ENCODE assay signal across 8 cellular contexts in genomic region chr2:97697252-97698235, GRCh38. TPM values are rescaled to one million over a fixed set of nuclear protein-coding genes. Genes with fewer than 3 reads are reported as not detected.
A peak's percentile ranks its signal among the peaks of the same experiment; 100 is the strongest.
DNase-seq lines count a peak whose midpoint lies in the region; ATAC-seq and TF ChIP-seq lines count a peak whose summit lies in the region.

No MANE protein-coding gene starts in this region.

- no peaks in the 10 kb centered on the region for H3K9me3 ChIP-seq in CD4-positive, alpha-beta memory T cell (ENCODE audit: control insufficient read depth in 1 of 2, low read length in 2 of 2)
- H3K9me3 ChIP-seq in GM23248 (ENCODE audit: low read depth) (no peaks in the 10 kb centered on the region), suprapubic skin (no peaks in the 10 kb centered on the region)

- no peaks in the 10 kb centered on the region for H3K27me3 ChIP-seq in CD4-positive, alpha-beta memory T cell (ENCODE audit: insufficient read depth, low read length)
- H3K27me3 ChIP-seq in GM23248 (replicated peaks; ENCODE audit: insufficient read depth) (no peaks in the 10 kb centered on the region), suprapubic skin (no peaks in the 10 kb centered on the region)

- DNase-seq in CD4-positive, alpha-beta memory T cell: peak; percentile 84 to 88 (median 87)
- DNase-seq in GM23248 (peak; percentile 81), NCI-H1105 (lab: John Stamatoyannopoulos, UW) (peak; percentile 75), SK-N-DZ (ENCODE audit: low spot score) (peak; percentile 77), foreskin melanocyte (peak; percentile 62), omental fat pad (ENCODE audit: low spot score) (peak; percentile 95), suprapubic skin (ENCODE audit: low spot score in 2 of 2) (peak; percentile 94)
- peak; percentile 92 for DNase-seq in activated gamma-delta T cell treated with anti-CD3 and anti-CD28 coated beads, Interleukin-2, amount 50 U/mL, for 16 hours (ENCODE audit: low read depth)

- H3K4me1 Mint-ChIP-seq in CD4-positive, alpha-beta memory T cell: peaks cover 4 to 8% (median 6%) of the 10 kb centered on the region in 4 donors

- peak overlapping the region in 5 of 7 donors; percentile 37 to 88 (median 70) for H3K27ac Mint-ChIP-seq in CD4-positive, alpha-beta memory T cell

- CTCF ChIA-PET in CD4-positive, alpha-beta memory T cell (lab: Charles Lee; ENCODE audit: partially characterized antibody): interaction anchor here (0.7 to 9.1 kb wide), 18 partner anchors 8 to 1126 kb away, joined by 3 to 166 read pairs (median 8); partner anchors contain the start of genes ACTR1B, ANKRD36B, COX5B and ZAP70

- WGBS in GM23248 (ENCODE audit: low coverage in 1 of 2, low lambda C conversion rate in 2 of 2, missing lambda C conversion rate in 2 of 2), 2 experiments: 22% methylated on average over 14 of the region's 14 CpGs
- WGBS in suprapubic skin: 30% methylated on average over 14 of the region's 14 CpGs

- H3K79me2 ChIP-seq in GM23248 (ENCODE audit: insufficient read depth): no peaks in the 10 kb centered on the region

- H3K9me3 Mint-ChIP-seq in CD4-positive, alpha-beta memory T cell: peaks cover 0 to 2% (median 0%) of the 10 kb centered on the region in 8 donors

- peak; percentile 90 for ATAC-seq in omental fat pad (ENCODE audit: low FRiP score)

- peak overlapping the region; percentile 46 for H3K9ac ChIP-seq in GM23248

- H3K27me3 Mint-ChIP-seq in CD4-positive, alpha-beta memory T cell: no peaks in the 10 kb centered on the region

- H3K4me3 ChIP-seq in CD4-positive, alpha-beta memory T cell (ENCODE audit: low read length in 2 of 2): no peak overlapping the region
- H3K4me3 ChIP-seq in GM23248: peak overlapping the region; percentile 47
- no peak overlapping the region for H3K4me3 ChIP-seq in suprapubic skin

- POLR2A ChIA-PET in CD4-positive, alpha-beta memory T cell (lab: Charles Lee; ENCODE audit: partially characterized antibody): interaction anchor here (1.5 to 4.5 kb wide), 5 partner anchors 15 to 107 kb away, joined by 4 to 61 read pairs (median 19); partner anchors contain the start of genes ACTR1B, ANKRD36B, COX5B and ZAP70

- H3F3A ChIP-seq in GM23248 (ENCODE audit: insufficient read depth): no peaks in the 10 kb centered on the region

- H4K20me1 ChIP-seq in GM23248 (ENCODE audit: insufficient read depth): no peaks in the 10 kb centered on the region

- H3K4me1 ChIP-seq in CD4-positive, alpha-beta memory T cell (ENCODE audit: insufficient read depth, low read length): no peaks in the 10 kb centered on the region
- no peaks in the 10 kb centered on the region for H3K4me1 ChIP-seq in GM23248 (ENCODE audit: insufficient read depth)
- H3K4me1 ChIP-seq in suprapubic skin: peaks cover 5% of the 10 kb centered on the region

- TF ChIP-seq POLR2A in suprapubic skin (IDR thresholded peaks at IDR 0.05): no peak

- peak overlapping the region; percentile 60 for H3K4me2 ChIP-seq in GM23248 (ENCODE audit: unreplicated experiment)

- H3K36me3 ChIP-seq in CD4-positive, alpha-beta memory T cell (ENCODE audit: insufficient read depth, low read length): no peaks in the 10 kb centered on the region
- H3K36me3 ChIP-seq in GM23248 (ENCODE audit: low read depth) (no peaks in the 10 kb centered on the region), suprapubic skin (no peaks in the 10 kb centered on the region)

- peak overlapping the region in 3 of 8 donors; percentile 4 to 61 (median 23) for H3K4me3 Mint-ChIP-seq in CD4-positive, alpha-beta memory T cell

- in situ Hi-C loops in GM23248 (cut with MboI): loop anchor here (10.0 kb wide), 1 partner anchor 103 kb away; no protein-coding TSS in a partner anchor

- peak overlapping the region; percentile 57 for H2AFZ ChIP-seq in GM23248

- TF ChIP-seq CTCF in omental fat pad (IDR thresholded peaks at IDR 0.05) (peak in 2 of 3 donors; percentile 91 to 98), suprapubic skin (IDR thresholded peaks at IDR 0.05) (peak; percentile 85 to 97)

- no peaks in the 10 kb centered on the region for H3K9me2 ChIP-seq in GM23248 (ENCODE audit: insufficient read depth)

- H3K36me3 Mint-ChIP-seq in CD4-positive, alpha-beta memory T cell: no peaks in the 10 kb centered on the region

- TF ChIP-seq EP300 in suprapubic skin (IDR thresholded peaks at IDR 0.05): no peak

- H3K27ac ChIP-seq in CD4-positive, alpha-beta memory T cell (ENCODE audit: low read depth, low read length): no peak overlapping the region
- no peak overlapping the region for H3K27ac ChIP-seq in GM23248
- no peak overlapping the region for H3K27ac ChIP-seq in suprapubic skin

- intact Hi-C loops in CD4-positive, alpha-beta memory T cell (cut with micrococcal nuclease): loop anchor here (1.0 kb wide), 1 partner anchor 33 kb away; the partner anchor contains the start of gene ACTR1B

RNA-seq across cellular contexts. Expression of gene ZAP70, which starts 15.8 kb away (rescaled TPM):
- total RNA-seq in CD4-positive, alpha-beta memory T cell: 100 to 1,000 TPM; 404 to 419 TPM
- 100 to 1,000 TPM; 140 to 149 TPM for polyA plus RNA-seq in CD4-positive, alpha-beta memory T cell
- total RNA-seq in GM23248 (2014; rRNA removed; shearing (Covaris generic)): not detected in 2 replicates
- not detected in 2 replicates for polyA plus RNA-seq in GM23248 (2016; fragmentation: Nextera tagmentation; extraction: Ambion mirVana)
- polyA plus RNA-seq in SK-N-DZ (2014; cell fraction: cytosol; rRNA removed): 3.5 and 7.8 TPM in 2 replicates
- 30.0 and 44.7 TPM in 2 replicates for polyA plus RNA-seq in SK-N-DZ (2014; cell fraction: nucleus; rRNA removed)
- total RNA-seq in omental fat pad: 1 to 10 TPM; 4.1 to 9.6 (median 6.5) TPM
- 1 to 10 TPM; 1.1 to 5.5 (median 2.2) TPM for total RNA-seq in suprapubic skin

RNA-seq across cellular contexts. Expression of gene C2orf92, which starts 28.0 kb away (rescaled TPM):
- total RNA-seq in CD4-positive, alpha-beta memory T cell: 10 to 100 TPM; 13.0 to 13.3 TPM
- polyA plus RNA-seq in CD4-positive, alpha-beta memory T cell: not detected
- total RNA-seq in GM23248 (2014; rRNA removed; shearing (Covaris generic)): 1.2 and 3.4 TPM in 2 replicates
- 1.1 and 1.3 TPM in 2 replicates for polyA plus RNA-seq in GM23248 (2016; fragmentation: Nextera tagmentation; extraction: Ambion mirVana)
- polyA plus RNA-seq in SK-N-DZ (2014; cell fraction: cytosol; rRNA removed): 1.0 and 1.6 TPM in 2 replicates
- polyA plus RNA-seq in SK-N-DZ (2014; cell fraction: nucleus; rRNA removed): 4.5 and 15.1 TPM in 2 replicates
- 10 to 100 TPM in 2 of 4 donors, 1 to 10 TPM in 2; 4.8 to 17.8 (median 10.4) TPM for total RNA-seq in omental fat pad
- 10 to 100 TPM in 3 of 4 donors, 1 to 10 TPM in 1; 4.5 to 45.7 (median 14.7) TPM for total RNA-seq in suprapubic skin

RNA-seq across cellular contexts. Expression of gene ACTR1B, which starts 33.7 kb away (rescaled TPM):
- total RNA-seq in CD4-positive, alpha-beta memory T cell: 10 to 100 TPM; 96.1 to 97.6 TPM
- polyA plus RNA-seq in CD4-positive, alpha-beta memory T cell: 10 to 100 TPM; 12.0 to 15.5 TPM
- 63.6 and 65.8 TPM in 2 replicates for total RNA-seq in GM23248 (2014; rRNA removed; shearing (Covaris generic))
- polyA plus RNA-seq in GM23248 (2016; fragmentation: Nextera tagmentation; extraction: Ambion mirVana): 53.4 and 55.9 TPM in 2 replicates
- polyA plus RNA-seq in SK-N-DZ (2014; cell fraction: cytosol; rRNA removed): 80.4 and 85.8 TPM in 2 replicates
- 228 and 251 TPM in 2 replicates for polyA plus RNA-seq in SK-N-DZ (2014; cell fraction: nucleus; rRNA removed)
- 10 to 100 TPM; 33.2 to 96.3 (median 54.1) TPM for total RNA-seq in omental fat pad
- total RNA-seq in suprapubic skin: 10 to 100 TPM; 54.9 to 89.1 (median 74.4) TPM

RNA-seq across cellular contexts. Expression of gene COX5B, which starts 51.7 kb away (rescaled TPM):
- 100 to 1,000 TPM; 118 to 120 TPM for total RNA-seq in CD4-positive, alpha-beta memory T cell
- 100 to 1,000 TPM; 339 to 387 TPM for polyA plus RNA-seq in CD4-positive, alpha-beta memory T cell
- total RNA-seq in GM23248 (2014; rRNA removed; shearing (Covaris generic)): 175 and 211 TPM in 2 replicates
- 315 and 327 TPM in 2 replicates for polyA plus RNA-seq in GM23248 (2016; fragmentation: Nextera tagmentation; extraction: Ambion mirVana)
- polyA plus RNA-seq in SK-N-DZ (2014; cell fraction: cytosol; rRNA removed): 409 and 432 TPM in 2 replicates
- 302 and 505 TPM in 2 replicates for polyA plus RNA-seq in SK-N-DZ (2014; cell fraction: nucleus; rRNA removed)
- 100 to 1,000 TPM; 204 to 415 (median 362) TPM for total RNA-seq in omental fat pad
- 100 to 1,000 TPM; 260 to 595 (median 427) TPM for total RNA-seq in suprapubic skin

Comparison
In these comparisons a context has a peak if more than half of its experiments do, and no peak if none do; other contexts are left out.
1. RNA of gene ZAP70, which starts 15.8 kb away (total RNA-seq): 404 to 419 TPM in CD4-positive, alpha-beta memory T cell; 4.1 to 9.6 TPM in omental fat pad, 1.1 to 5.5 TPM in suprapubic skin and not detected in GM23248; every median in the first group is over 10 times any median in the second.
2. Peak in every context shown above with its lines, with median percentiles within 50 percentile points of each other: DNase-seq.